In genomic region chr5:163387970-163388369, GRCh38 we compare ENCODE assay signal across 24 cellular contexts.
"Had no signal": no experiment of that assay in that cellular context is flagged by ENCODE, and none has a peak within 500 bp of the region (broad histone marks: within the 10 kb centered on the region; RNA-seq: fewer than 3 reads in every experiment).

No MANE protein-coding gene starts in this region.

- ATAC-seq: activated CD4-positive, CD25-positive, alpha-beta regulatory T cell treated with anti-CD3 and anti-CD28 coated beads, Interleukin-2, amount 50 U/mL, for 24 hours; activated CD8-positive, alpha-beta T cell treated with anti-CD3 and anti-CD28 coated beads for 36 hours; activated T-cell treated with anti-CD3 and anti-CD28 coated beads, Interleukin-2, amount 50 U/mL, for 72 hours; SK-N-SH treated with all-trans-retinoic acid at 6 μM for 48 hours; T-cell had no signal

- H3K36me3 Mint-ChIP-seq: activated naive CD4-positive, alpha-beta T cell treated with anti-CD3 and anti-CD28 coated beads, Interleukin-2, amount 10 ng/mL, durations not matched to agents 7 days and 5 days; T-cell had no signal

- DNase-seq: activated CD4-positive, alpha-beta T cell treated with anti-CD3 and anti-CD28 coated beads for 4 hours; activated CD8-positive, alpha-beta memory T cell treated with anti-CD3 and anti-CD28 coated beads, Interleukin-2, amount 50 U/mL, for 4 hours; activated CD8-positive, alpha-beta T cell treated with anti-CD3 and anti-CD28 coated beads for 36 hours; activated gamma-delta T cell treated with Interleukin-2 at 50 U/mL for 16 hours; activated naive CD4-positive, alpha-beta T cell treated with anti-CD3 and anti-CD28 coated beads, Interleukin-2, amount 10 ng/mL, durations not matched to agents 7 days and 5 days; activated T-cell treated with anti-CD3 and anti-CD28 coated beads, Interleukin-2, amount 50 U/mL, for 72 hours; aorta; central memory CD4-positive, alpha-beta T cell; KG1; NCI-H1092 treated with DMSO at 0.1 percent for 48 hours; NCI-H1417 treated with DMSO at 0.1 percent for 48 hours; NCI-H1694; NCI-H2029 treated with DMSO at 0.1 percent for 48 hours; NCI-H345; NCI-H510A; NCI-H526 treated with DMSO at 0.1 percent for 48 hours; NCI-H82; T-cell had no signal

- H3K9me3 Mint-ChIP-seq: activated naive CD4-positive, alpha-beta T cell treated with anti-CD3 and anti-CD28 coated beads, Interleukin-2, amount 10 ng/mL, durations not matched to agents 7 days and 5 days; activated T-helper 2 cell treated with anti-CD3 and anti-CD28 coated beads, Interferon-gamma antibody, Interleukin-2, Interleukin-4, amounts not matched to agents 10 μg/mL and 5 μg/mL and 100 μg/mL, durations not matched to agents 14 hours and 24 hours and 36 hours had no signal

- H3K27ac Mint-ChIP-seq: activated CD8-positive, alpha-beta T cell treated with anti-CD3 and anti-CD28 coated beads for 36 hours; activated naive CD4-positive, alpha-beta T cell treated with anti-CD3 and anti-CD28 coated beads, Interleukin-2, amount 10 ng/mL, durations not matched to agents 7 days and 5 days; activated T-cell treated with anti-CD3 and anti-CD28 coated beads, Interleukin-2, amount 50 U/mL, for 72 hours; activated T-helper 2 cell treated with anti-CD3 and anti-CD28 coated beads, Interferon-gamma antibody, Interleukin-2, Interleukin-4, amounts not matched to agents 10 μg/mL and 5 μg/mL and 100 μg/mL, durations not matched to agents 14 hours and 24 hours and 36 hours; T-cell had no signal

- H3K4me3 ChIP-seq: breast epithelium, coronary artery, SJSA1 had no signal
